In genomic region chr15:62904041-62904440, GRCh38 we compare ENCODE assay signal across 20 cellular contexts.
DNase-seq lines count a peak whose midpoint lies in the region; ATAC-seq, FAIRE-seq and TF ChIP-seq lines count a peak whose summit lies in the region.
"Had no signal": no experiment of that assay in that cellular context is flagged by ENCODE, and none has a peak within 500 bp of the region (broad histone marks: within the 10 kb centered on the region; RNA-seq: fewer than 3 reads in every experiment).

No MANE protein-coding gene starts in this region.

- no peak overlapping the region for H3K27ac Mint-ChIP-seq in activated naive CD4-positive, alpha-beta T cell treated with anti-CD3 and anti-CD28 coated beads, Interleukin-2, amount 50 U/mL, for 72 hours
- H3K27ac Mint-ChIP-seq: CD4-positive, alpha-beta memory T cell had no signal

- FAIRE-seq in A549 (lab: Jason Lieb, UNC) (no peak), TTC549 (lab: Jason Lieb, UNC) (peak; percentile 7), pancreas (lab: Jason Lieb, UNC) (no peak)
- FAIRE-seq: A204.1, GM12892, GM19239 had no signal

- peak overlapping the region; percentile 2 to 98; a peak in 5 of 6 replicates for H3K27ac ChIP-seq in A549
- peak overlapping the region; percentile 1 to 96 (median 92) for H3K27ac ChIP-seq in gastroesophageal sphincter
- peak overlapping the region in 1 of 4 donors; percentile 4 for H3K27ac ChIP-seq in pancreas
- H3K27ac ChIP-seq in sigmoid colon = peak overlapping the region in 1 of 4 donors; percentile 53
- H3K27ac ChIP-seq: RWPE1 had no signal

- no peak for TF ChIP-seq RAD21 in A549 (conservative IDR thresholded peaks at IDR 0.05 in 1 of 2, IDR thresholded peaks at IDR 0.05 in 1 of 2)

- H3K36me3 Mint-ChIP-seq in activated naive CD4-positive, alpha-beta T cell treated with anti-CD3 and anti-CD28 coated beads, Interleukin-2, amount 50 U/mL, for 72 hours = no peaks in the 10 kb centered on the region
- H3K36me3 Mint-ChIP-seq: CD4-positive, alpha-beta memory T cell had no signal

- no peaks in the 10 kb centered on the region for H3K9me3 ChIP-seq in A549
- no peaks in the 10 kb centered on the region for H3K9me3 ChIP-seq in gastroesophageal sphincter
- no peaks in the 10 kb centered on the region for H3K9me3 ChIP-seq in pancreas
- no peaks in the 10 kb centered on the region for H3K9me3 ChIP-seq in sigmoid colon
- H3K9me3 ChIP-seq: Caco-2 had no signal

- intact Hi-C loops in pancreas (cut with DNase I) = loop anchor here in 1 of 3 donors (10.0 kb wide), 1 partner anchor 141 kb away; the partner anchor contains the start of gene TPM1
- intact Hi-C loops in sigmoid colon (cut with DNase I) = loop anchor here (10.0 kb wide), 1 partner anchor 119 kb away; no protein-coding TSS in a partner anchor

- peak overlapping the region; percentile 35 for H3K4me2 ChIP-seq in A549

- H3K36me3 ChIP-seq in gastroesophageal sphincter = no peaks in the 10 kb centered on the region
- H3K36me3 ChIP-seq in pancreas = no peaks in the 10 kb centered on the region
- no peaks in the 10 kb centered on the region for H3K36me3 ChIP-seq in sigmoid colon

- WGBS in A549 (ENCODE audit: missing lambda C conversion rate) = 82% methylated on average over 2 of the region's 2 CpGs
- WGBS in gastroesophageal sphincter (ENCODE audit: low coverage in 1 of 2), 2 donors = 75 to 83% methylated on average over 2 of the region's 2 CpGs
- WGBS in pancreas, 2 donors = 24 to 41% methylated on average over 2 of the region's 2 CpGs
- WGBS in sigmoid colon, 2 donors = 93 to 94% methylated on average over 2 of the region's 2 CpGs

- DNase-seq in A549 (ENCODE audit: low read depth in 1 of 2, low spot score in 1 of 2) (no peak), pancreas (no peak), EL (no peak), sigmoid colon (no peak)
- DNase-seq in activated naive CD4-positive, alpha-beta T cell treated with anti-CD3 and anti-CD28 coated beads, Interleukin-2, amount 50 U/mL, for 72 hours (ENCODE audit: low spot score in 2 of 2) = no peak
- DNase-seq: Caco-2; CD4-positive, alpha-beta memory T cell; NCI-H1048; NCI-H1694; NCI-H2029 treated with DMSO at 0.1 percent for 48 hours; NCI-H2227 treated with DMSO at 0.1 percent for 48 hours; NCI-H748 treated with DMSO at 0.1 percent for 48 hours; SHP77 treated with DMSO at 0.1 percent for 48 hours had no signal

- TF ChIP-seq POLR2A in A549 (IDR thresholded peaks at IDR 0.05; ENCODE audit: low read length) (no peak), gastroesophageal sphincter (IDR thresholded peaks at IDR 0.05) (no peak), sigmoid colon (IDR thresholded peaks at IDR 0.05) (no peak)

- POLR2A ChIA-PET in A549 (lab: Yijun Ruan, JAX) = interaction anchor here (0.6 to 1.0 kb wide), 2 partner anchors 138 to 162 kb away, joined by 4 read pairs; partner anchors contain the start of gene TPM1

- TF ChIP-seq EP300 in A549 (IDR thresholded peaks at IDR 0.05) (no peak), gastroesophageal sphincter (IDR thresholded peaks at IDR 0.05) (no peak), sigmoid colon (IDR thresholded peaks at IDR 0.05) (no peak)

- no peaks in the 10 kb centered on the region for H3K27me3 ChIP-seq in gastroesophageal sphincter
- H3K27me3 ChIP-seq in pancreas = no peaks in the 10 kb centered on the region
- H3K27me3 ChIP-seq in sigmoid colon = no peaks in the 10 kb centered on the region

- CTCF ChIA-PET in A549 (lab: Yijun Ruan, JAX) = interaction anchor here (0.9 to 2.4 kb wide), 2 partner anchors 9 to 143 kb away, joined by 4 to 8 read pairs; no protein-coding TSS in a partner anchor

- H3K4me3 ChIP-seq in A549 = no peak overlapping the region
- no peak overlapping the region for H3K4me3 ChIP-seq in gastroesophageal sphincter
- no peak overlapping the region for H3K4me3 ChIP-seq in pancreas
- H3K4me3 ChIP-seq in sigmoid colon = no peak overlapping the region

- no peak for TF ChIP-seq CTCF in A549 (IDR thresholded peaks at IDR 0.05)
- TF ChIP-seq CTCF in gastroesophageal sphincter (IDR thresholded peaks at IDR 0.05) = no peak
- no peak for TF ChIP-seq CTCF in pancreas (IDR thresholded peaks at IDR 0.05)
- TF ChIP-seq CTCF in sigmoid colon (IDR thresholded peaks at IDR 0.05) = no peak

- H3K9me3 Mint-ChIP-seq in activated naive CD4-positive, alpha-beta T cell treated with anti-CD3 and anti-CD28 coated beads, Interleukin-2, amount 50 U/mL, for 72 hours = no peaks in the 10 kb centered on the region
- H3K9me3 Mint-ChIP-seq: CD4-positive, alpha-beta memory T cell had no signal

- no peak for ATAC-seq in A549
- no peak for ATAC-seq in gastroesophageal sphincter
- ATAC-seq in pancreas = peak; percentile 44 to 72 (median 52)
- no peak for ATAC-seq in activated naive CD4-positive, alpha-beta T cell treated with anti-CD3 and anti-CD28 coated beads, Interleukin-2, amount 50 U/mL, for 72 hours
- ATAC-seq: HCT116 had no signal

- H3K4me1 ChIP-seq in A549 (peaks cover 39% of the 10 kb centered on the region), gastroesophageal sphincter (peaks cover 10 to 86% (median 12%) of the 10 kb centered on the region in 3 donors), pancreas (peaks cover 8 to 15% (median 9%) of the 10 kb centered on the region in 3 donors), sigmoid colon (peaks cover 0 to 48% (median 40%) of the 10 kb centered on the region in 4 donors)

TF ChIP-seq in A549, 52 proteins besides CTCF, POLR2A, EP300 and RAD21:
- TF ChIP-seq HDAC2 (IDR thresholded peaks at IDR 0.05) = no peak
- TF ChIP-seq NFE2L2 (conservative IDR thresholded peaks at IDR 0.05; ENCODE audit: low read length) = no peak
- TF ChIP-seq E2F6 (IDR thresholded peaks at IDR 0.05; ENCODE audit: borderline replicate concordance, low read depth) = no peak
- TF ChIP-seq JUNB (IDR thresholded peaks at IDR 0.05) = no peak
- TF ChIP-seq KDM5A (IDR thresholded peaks at IDR 0.05) = no peak

Comparison
In these comparisons a context has a peak if more than half of its experiments do, and no peak if none do; other contexts are left out.
1. ATAC-seq: peak in pancreas (4 of 4); none in A549 (0 of 2), gastroesophageal sphincter (single experiment) and activated naive CD4-positive, alpha-beta T cell treated with anti-CD3 and anti-CD28 coated beads, Interleukin-2, amount 50 U/mL, for 72 hours (0 of 2).